In the genomic region with DNA sequence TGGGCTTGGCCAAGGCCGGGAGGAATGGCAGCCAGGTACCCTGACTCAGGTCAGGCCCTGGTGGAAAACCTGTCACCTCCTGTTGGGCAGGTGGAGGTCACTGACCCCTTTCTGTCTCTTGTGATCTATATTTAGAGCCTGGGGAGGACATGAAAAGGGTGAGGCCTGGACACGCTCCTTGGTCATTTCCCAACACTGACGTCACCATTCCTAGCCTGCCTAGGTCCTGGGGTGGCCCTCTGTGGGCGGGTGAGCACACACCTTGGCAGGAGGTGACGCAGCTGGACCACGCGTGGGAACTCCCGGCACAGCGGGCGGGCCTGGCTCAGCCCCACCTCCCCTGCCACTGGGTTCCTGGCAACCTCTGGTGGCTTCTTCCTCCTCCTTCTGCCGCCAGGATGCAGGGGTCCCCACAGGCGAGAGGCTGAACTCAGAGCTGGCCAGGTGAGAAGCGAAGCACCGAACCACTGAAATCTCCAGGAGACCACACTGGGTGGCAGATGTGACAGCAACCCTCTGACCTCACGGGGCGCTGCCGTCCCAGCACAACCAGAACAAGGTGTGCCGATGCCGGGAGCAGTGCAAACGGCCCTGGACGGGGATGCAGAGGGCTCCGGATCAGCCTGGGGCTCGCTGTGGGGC, we compare ENCODE assay signal across 8 cellular contexts. TPM values are rescaled to one million over a fixed set of nuclear protein-coding genes. Genes with fewer than 3 reads are reported as not detected.
A peak's percentile ranks its signal among the peaks of the same experiment; 100 is the strongest.
DNase-seq lines count a peak whose midpoint lies in the region; ATAC-seq and TF ChIP-seq lines count a peak whose summit lies in the region.

No MANE protein-coding gene starts in this region.

- TF ChIP-seq CTCF in activated B cell treated with CpG ODN at 0.5 μM for 24 hours (IDR thresholded peaks at IDR 0.05), result no peak

- H3K27ac Mint-ChIP-seq in activated B cell treated with CpG ODN at 0.5 μM for 24 hours, result peak overlapping the region; percentile 30
- peak overlapping the region; percentile 82 to 100 (median 90) for H3K27ac Mint-ChIP-seq in naive thymus-derived CD8-positive, alpha-beta T cell

- H3K36me3 ChIP-seq in BLaER1 (peaks cover 40% of the 10 kb centered on the region), duodenal mucosa (ENCODE audit: control insufficient read depth in 1 of 2, insufficient read depth in 2 of 2, low read length in 2 of 2) (no peaks in the 10 kb centered on the region)

- DNase-seq in activated B cell treated with CpG ODN at 0.5 μM for 24 hours (no peak), MV-4-11 (lab: John Stamatoyannopoulos, UW) (no peak), ecto neural progenitor cell (ENCODE audit: low spot score) (no peak), dedifferentiated amniotic fluid mesenchymal stem cell (ENCODE audit: extremely low spot score) (no peak), posterior vena cava (ENCODE audit: low spot score) (no peak)
- peak in 4 of 10 donors; percentile 39 to 63 (median 51) for DNase-seq in naive thymus-derived CD8-positive, alpha-beta T cell

- H3K4me3 ChIP-seq in BLaER1, result no peak overlapping the region; the same call in 1 of the 2 replicates
- H3K4me3 ChIP-seq in duodenal mucosa (ENCODE audit: low read depth in 1 of 2, low read length in 2 of 2), result no peak overlapping the region

- no peak overlapping the region for H3K4me3 Mint-ChIP-seq in activated B cell treated with CpG ODN at 0.5 μM for 24 hours
- H3K4me3 Mint-ChIP-seq in naive thymus-derived CD8-positive, alpha-beta T cell, result peak overlapping the region; percentile 7 to 83 (median 67)

- intact Hi-C loops in activated B cell treated with CpG ODN at 0.5 μM for 24 hours (cut with micrococcal nuclease) (no loop called here), posterior vena cava (cut with DNase I) (no loop called here)

- ATAC-seq in activated B cell treated with CpG ODN at 0.5 μM for 24 hours (ENCODE audit: low read depth), result no peak
- ATAC-seq in naive thymus-derived CD8-positive, alpha-beta T cell, result peak; percentile 29 to 70

- no peaks in the 10 kb centered on the region for H3K9me3 ChIP-seq in BLaER1
- no peaks in the 10 kb centered on the region for H3K9me3 ChIP-seq in duodenal mucosa (ENCODE audit: control insufficient read depth in 1 of 2, low read length in 2 of 2)

- peaks cover 71% of the 10 kb centered on the region for H3K4me1 Mint-ChIP-seq in activated B cell treated with CpG ODN at 0.5 μM for 24 hours
- H3K4me1 Mint-ChIP-seq in naive thymus-derived CD8-positive, alpha-beta T cell, result peaks cover 39 to 87% (median 75%) of the 10 kb centered on the region in 4 donors

- CTCF ChIA-PET in activated B cell treated with CpG ODN at 0.5 μM for 24 hours (lab: Charles Lee), result no interaction called here

- H3K4me1 ChIP-seq in BLaER1, result peaks cover 100% of the 10 kb centered on the region
- H3K4me1 ChIP-seq in duodenal mucosa (ENCODE audit: control insufficient read depth in 1 of 2, insufficient read depth in 2 of 2, low read length in 2 of 2), result peaks cover 39 to 61% of the 10 kb centered on the region in 2 donors

- H3K27me3 ChIP-seq in BLaER1, result no peaks in the 10 kb centered on the region
- no peaks in the 10 kb centered on the region for H3K27me3 ChIP-seq in duodenal mucosa (ENCODE audit: control insufficient read depth in 1 of 2, insufficient read depth in 2 of 2, low read length in 2 of 2)

- H3K27me3 Mint-ChIP-seq in activated B cell treated with CpG ODN at 0.5 μM for 24 hours, result no peaks in the 10 kb centered on the region
- H3K27me3 Mint-ChIP-seq in naive thymus-derived CD8-positive, alpha-beta T cell, result no peaks in the 10 kb centered on the region

- POLR2A ChIA-PET in activated B cell treated with CpG ODN at 0.5 μM for 24 hours (lab: Charles Lee), result interaction anchor here (1.2 kb wide), 1 partner anchor 17 kb away, joined by 6 read pairs; no protein-coding TSS in a partner anchor
- POLR2A ChIA-PET in naive thymus-derived CD8-positive, alpha-beta T cell (lab: Charles Lee), result interaction anchor here (1.1 to 3.1 kb wide), 3 partner anchors 16 to 97 kb away, joined by 3 to 16 read pairs (median 8); a partner anchor contains a TSS

- H3K9ac ChIP-seq in BLaER1 (peak overlapping the region; percentile 58), duodenal mucosa (ENCODE audit: low read depth in 1 of 2, low read length in 2 of 2) (peak overlapping the region in 1 of 2 donors; percentile 32)

- H3K4me2 ChIP-seq in BLaER1, result peak overlapping the region; percentile 95

- H3K36me3 Mint-ChIP-seq in activated B cell treated with CpG ODN at 0.5 μM for 24 hours (ENCODE audit: low read depth), result no peaks in the 10 kb centered on the region
- peaks cover 0 to 2% (median 2%) of the 10 kb centered on the region in 3 donors for H3K36me3 Mint-ChIP-seq in naive thymus-derived CD8-positive, alpha-beta T cell

- H3K27ac ChIP-seq in BLaER1 (peak overlapping the region; percentile 76), duodenal mucosa (ENCODE audit: low read depth, low read length) (peak overlapping the region; percentile 58)

- H4K20me1 ChIP-seq in BLaER1, result peaks cover 100% of the 10 kb centered on the region

- no peaks in the 10 kb centered on the region for H3K9me3 Mint-ChIP-seq in activated B cell treated with CpG ODN at 0.5 μM for 24 hours
- no peaks in the 10 kb centered on the region for H3K9me3 Mint-ChIP-seq in naive thymus-derived CD8-positive, alpha-beta T cell

RNA-seq across cellular contexts. Expression of a gene that starts 6.4 kb away (rescaled TPM):
- total RNA-seq in activated B cell treated with CpG ODN at 0.5 μM for 24 hours (21.2 and 29.2 TPM in 2 replicates), posterior vena cava (10 to 100 TPM; 27.6 to 28.3 TPM)
- 10 to 100 TPM; 93.7 to 99.9 TPM for total RNA-seq in naive thymus-derived CD8-positive, alpha-beta T cell
- 10 to 100 TPM; 14.1 to 35.5 (median 29.4) TPM for polyA plus RNA-seq in naive thymus-derived CD8-positive, alpha-beta T cell

RNA-seq across cellular contexts. Expression of a gene that starts 36.3 kb away (rescaled TPM):
- total RNA-seq in activated B cell treated with CpG ODN at 0.5 μM for 24 hours (42.2 and 49.5 TPM in 2 replicates), posterior vena cava (10 to 100 TPM; 14.2 to 19.9 TPM)
- 1 to 10 TPM; 4.1 to 4.9 TPM for total RNA-seq in naive thymus-derived CD8-positive, alpha-beta T cell
- polyA plus RNA-seq in naive thymus-derived CD8-positive, alpha-beta T cell, result not detected
